Comparison of ENCODE assay signal across 26 cellular contexts in the genomic region with DNA sequence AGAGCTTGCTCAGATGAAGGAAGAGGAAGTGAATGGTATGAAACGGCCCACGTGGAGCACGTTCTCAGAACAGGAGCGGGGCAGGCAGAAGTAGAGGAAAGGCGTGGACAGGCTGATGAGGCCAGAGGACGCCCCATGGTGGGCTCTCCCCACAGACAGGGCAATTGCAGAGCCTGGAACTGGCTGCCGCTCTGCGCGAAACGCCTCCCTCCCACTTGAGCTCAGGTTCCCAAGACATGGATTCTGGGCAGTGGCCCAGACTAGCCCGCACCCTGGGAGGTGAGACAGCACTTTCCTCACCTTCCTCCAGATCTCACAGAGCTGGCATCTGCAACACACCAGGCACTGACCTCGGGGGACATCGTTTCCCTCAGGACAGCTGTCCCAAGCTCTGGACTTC.
"Had no signal": no experiment of that assay in that cellular context is flagged by ENCODE, and none has a peak within 500 bp of the region (broad histone marks: within the 10 kb centered on the region; RNA-seq: fewer than 3 reads in every experiment).

No MANE protein-coding gene starts in this region.

- H3K4me3 ChIP-seq: body of pancreas, cardiac muscle cell, hepatocyte, lower lobe of right lung, sigmoid colon, smooth muscle cell, testis, upper lobe of left lung had no signal

- H3K4me3 Mint-ChIP-seq: activated naive CD4-positive, alpha-beta T cell treated with anti-CD3 and anti-CD28 coated beads, Interleukin-2, amount 10 ng/mL, durations not matched to agents 7 days and 5 days; activated T-cell treated with anti-CD3 and anti-CD28 coated beads, Interleukin-2, amount 50 U/mL, for 72 hours; dendritic cell treated with granulocyte-macrophage colony-stimulating factor and Interleukin-4, amounts not matched to agents 40 ng/mL and 50 ng/mL, for 4 days; naive B cell; neural crest cell; stimulated activated naive B cell treated with anti-CD40 and anti-IgM and Interleukin-4, amounts not matched to agents 10 μg/mL and 1 μg/mL and 100 μg/mL, for 72 hours had no signal

- H2AFZ ChIP-seq: hepatocyte had no signal

- H3K9me3 ChIP-seq: body of pancreas, lower lobe of right lung, sigmoid colon, testis, upper lobe of left lung had no signal

- H3K27me3 ChIP-seq: body of pancreas, cardiac muscle cell, hepatocyte, sigmoid colon, testis, upper lobe of left lung had no signal

- H3K36me3 Mint-ChIP-seq: activated naive CD4-positive, alpha-beta T cell treated with anti-CD3 and anti-CD28 coated beads, Interleukin-2, amount 10 ng/mL, durations not matched to agents 7 days and 5 days; naive B cell; stimulated activated naive B cell treated with anti-CD40 and anti-IgM and Interleukin-4, amounts not matched to agents 10 μg/mL and 1 μg/mL and 100 μg/mL, for 72 hours had no signal

- H3K27me3 Mint-ChIP-seq: activated naive CD4-positive, alpha-beta T cell treated with anti-CD3 and anti-CD28 coated beads, Interleukin-2, amount 10 ng/mL, durations not matched to agents 7 days and 5 days; dendritic cell treated with granulocyte-macrophage colony-stimulating factor and Interleukin-4, amounts not matched to agents 40 ng/mL and 50 ng/mL, for 4 days; naive B cell; stimulated activated naive B cell treated with anti-CD40 and anti-IgM and Interleukin-4, amounts not matched to agents 10 μg/mL and 1 μg/mL and 100 μg/mL, for 72 hours had no signal

- H3K27ac ChIP-seq: body of pancreas, cardiac muscle cell, hepatocyte, lower lobe of right lung, sigmoid colon, testis, upper lobe of left lung had no signal

- H3K36me3 ChIP-seq: cardiac muscle cell, lower lobe of right lung, sigmoid colon, upper lobe of left lung had no signal

- H3K79me2 ChIP-seq: hepatocyte had no signal

- H3K27ac Mint-ChIP-seq: activated naive CD4-positive, alpha-beta T cell treated with anti-CD3 and anti-CD28 coated beads, Interleukin-2, amount 10 ng/mL, durations not matched to agents 7 days and 5 days; activated T-cell treated with anti-CD3 and anti-CD28 coated beads, Interleukin-2, amount 50 U/mL, for 72 hours; dendritic cell treated with granulocyte-macrophage colony-stimulating factor and Interleukin-4, amounts not matched to agents 40 ng/mL and 50 ng/mL, for 4 days; naive B cell; stimulated activated naive B cell treated with anti-CD40 and anti-IgM and Interleukin-4, amounts not matched to agents 10 μg/mL and 1 μg/mL and 100 μg/mL, for 72 hours had no signal

- H3K4me2 ChIP-seq: hepatocyte, smooth muscle cell had no signal

- H3K4me1 ChIP-seq: body of pancreas, lower lobe of right lung, sigmoid colon, testis, upper lobe of left lung had no signal

- H3K4me1 Mint-ChIP-seq: activated naive CD4-positive, alpha-beta T cell treated with anti-CD3 and anti-CD28 coated beads, Interleukin-2, amount 10 ng/mL, durations not matched to agents 7 days and 5 days; naive B cell; stimulated activated naive B cell treated with anti-CD40 and anti-IgM and Interleukin-4, amounts not matched to agents 10 μg/mL and 1 μg/mL and 100 μg/mL, for 72 hours had no signal

- ATAC-seq: activated T-cell treated with anti-CD3 and anti-CD28 coated beads, Interleukin-2, amount 50 U/mL, for 72 hours; body of pancreas; lower lobe of right lung; stimulated activated naive B cell treated with anti-CD40 and anti-IgM and Interleukin-4, amounts not matched to agents 10 μg/mL and 1 μg/mL and 100 μg/mL, for 72 hours had no signal

- DNase-seq: activated CD4-positive, alpha-beta T cell treated with anti-CD3 and anti-CD28 coated beads for 4 hours; activated CD4-positive, alpha-beta T cell treated with anti-CD3 and anti-CD28 coated beads, Interleukin-2, amount 50 U/mL, for 48 hours; activated effector memory CD4-positive, alpha-beta T cell treated with anti-CD3 and anti-CD28 coated beads, Interleukin-2, amount 50 U/mL, for 16 hours; activated naive CD4-positive, alpha-beta T cell treated with anti-CD3 and anti-CD28 coated beads, Interleukin-2, amount 10 ng/mL, durations not matched to agents 7 days and 5 days; activated T-cell treated with anti-CD3 and anti-CD28 coated beads, Interleukin-2, amount 50 U/mL, for 72 hours; anterior cingulate cortex; body of pancreas; effector CD8-positive, alpha-beta T cell; foreskin melanocyte; glutamatergic neuron; lower lobe of right lung; mesendoderm; naive B cell; retina; sigmoid colon; stimulated activated CD4-positive, alpha-beta T cell treated with anti-CD3 and anti-CD28 coated beads, Interleukin-2, amount 100 ng/mL, for 48 hours; stimulated activated CD8-positive, alpha-beta memory T cell treated with anti-CD3 and anti-CD28 coated beads, Interleukin-4, amount 100 ng/mL, for 48 hours; stimulated activated naive B cell treated with anti-CD40 and anti-IgM and Interleukin-4, amounts not matched to agents 10 μg/mL and 1 μg/mL and 100 μg/mL, for 72 hours; T-helper 9 cell; testis; upper lobe of left lung had no signal

- H3K9me3 Mint-ChIP-seq: activated naive CD4-positive, alpha-beta T cell treated with anti-CD3 and anti-CD28 coated beads, Interleukin-2, amount 10 ng/mL, durations not matched to agents 7 days and 5 days; activated T-cell treated with anti-CD3 and anti-CD28 coated beads, Interleukin-2, amount 50 U/mL, for 72 hours; dendritic cell treated with granulocyte-macrophage colony-stimulating factor and Interleukin-4, amounts not matched to agents 40 ng/mL and 50 ng/mL, for 4 days; neural crest cell; stimulated activated naive B cell treated with anti-CD40 and anti-IgM and Interleukin-4, amounts not matched to agents 10 μg/mL and 1 μg/mL and 100 μg/mL, for 72 hours had no signal
